Comparison of ENCODE assay signal across 1 cellular context in the genomic region with DNA sequence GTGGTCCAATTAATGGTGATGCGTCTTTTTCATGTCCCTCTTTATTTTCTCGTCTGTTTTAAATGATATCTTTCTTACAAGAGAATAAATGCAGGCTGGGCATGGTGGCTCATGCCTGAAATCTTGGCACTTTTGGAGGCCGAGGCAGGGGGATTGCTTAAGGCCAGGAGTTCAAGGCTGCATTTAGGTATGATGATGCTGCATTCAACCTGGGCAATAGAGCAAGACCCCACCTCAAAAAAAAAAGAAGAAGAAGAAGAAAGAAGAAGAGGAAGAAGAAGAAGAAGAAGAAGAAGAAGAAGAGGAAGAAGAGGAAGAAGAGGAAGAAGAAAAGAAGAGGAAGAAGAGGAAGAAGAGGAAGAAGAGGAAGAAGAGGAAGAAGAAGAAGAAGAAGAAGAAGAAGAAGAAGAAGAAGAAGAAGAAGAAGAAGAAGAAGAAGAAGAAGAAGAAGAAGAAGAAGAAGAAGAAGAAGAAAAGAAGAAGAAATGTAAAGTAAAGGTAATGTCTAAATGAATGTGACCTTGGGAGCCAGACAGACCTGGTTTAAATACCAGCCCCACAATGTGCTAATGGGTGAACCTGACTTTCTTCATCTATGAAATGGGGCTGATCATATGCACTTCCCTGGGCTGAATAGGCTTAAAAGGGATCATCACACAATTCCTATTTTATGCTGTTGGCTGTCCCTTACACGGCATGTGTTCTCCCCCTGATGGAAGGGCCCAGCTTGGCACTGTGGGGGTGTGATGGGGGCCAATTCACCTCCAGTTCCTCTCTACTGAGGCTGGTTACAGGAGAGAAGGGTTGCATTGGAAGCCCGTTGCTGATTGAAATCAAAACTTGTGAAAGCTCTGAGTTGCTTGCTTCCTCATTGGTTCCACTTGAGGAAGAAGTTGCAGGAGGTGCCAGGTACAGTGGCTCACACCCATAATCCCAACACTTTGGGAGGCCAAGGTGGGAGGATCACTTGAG.
TF ChIP-seq lines count a peak whose summit lies in the region.

No MANE protein-coding gene starts in this region.

TF ChIP-seq in K562, 482 proteins besides CTCF, POLR2A, EP300 and RAD21:
- TF ChIP-seq SIX5 (IDR thresholded peaks at IDR 0.05; ENCODE audit: borderline replicate concordance in 1 of 2, insufficient read depth in 1 of 2, low read depth in 1 of 2, low read length in 2 of 2) (no peak), KAT8 (IDR thresholded peaks at IDR 0.05; ENCODE audit: low read depth) (no peak), PTBP1 (IDR thresholded peaks at IDR 0.05; ENCODE audit: low read depth, low read length) (peak; percentile 58; the same call in 1 of the 2 replicates), ARNT (IDR thresholded peaks at IDR 0.05) (no peak), ZNF589 (CRISPR knock-in tag; IDR thresholded peaks at IDR 0.05; ENCODE audit: low read depth) (no peak; the same call in 1 of the 2 replicates), RBM25 (IDR thresholded peaks at IDR 0.05; ENCODE audit: low read depth, low read length, severe bottlenecking) (peak; percentile 59), COPS2 (conservative IDR thresholded peaks at IDR 0.05) (no peak), NCOA2 (IDR thresholded peaks at IDR 0.05; ENCODE audit: partially characterized antibody in 2 of 2) (peak in 1 of 2 experiments; percentile 66), SIRT6 (IDR thresholded peaks at IDR 0.05; ENCODE audit: low read depth, low read length) (no peak), HEY1 (CRISPR knock-in tag; IDR thresholded peaks at IDR 0.05; ENCODE audit: borderline replicate concordance) (no peak), ZNF121 (CRISPR knock-in tag; conservative IDR thresholded peaks at IDR 0.05) (peak; percentile 91)
- TF ChIP-seq, protein P1, sequence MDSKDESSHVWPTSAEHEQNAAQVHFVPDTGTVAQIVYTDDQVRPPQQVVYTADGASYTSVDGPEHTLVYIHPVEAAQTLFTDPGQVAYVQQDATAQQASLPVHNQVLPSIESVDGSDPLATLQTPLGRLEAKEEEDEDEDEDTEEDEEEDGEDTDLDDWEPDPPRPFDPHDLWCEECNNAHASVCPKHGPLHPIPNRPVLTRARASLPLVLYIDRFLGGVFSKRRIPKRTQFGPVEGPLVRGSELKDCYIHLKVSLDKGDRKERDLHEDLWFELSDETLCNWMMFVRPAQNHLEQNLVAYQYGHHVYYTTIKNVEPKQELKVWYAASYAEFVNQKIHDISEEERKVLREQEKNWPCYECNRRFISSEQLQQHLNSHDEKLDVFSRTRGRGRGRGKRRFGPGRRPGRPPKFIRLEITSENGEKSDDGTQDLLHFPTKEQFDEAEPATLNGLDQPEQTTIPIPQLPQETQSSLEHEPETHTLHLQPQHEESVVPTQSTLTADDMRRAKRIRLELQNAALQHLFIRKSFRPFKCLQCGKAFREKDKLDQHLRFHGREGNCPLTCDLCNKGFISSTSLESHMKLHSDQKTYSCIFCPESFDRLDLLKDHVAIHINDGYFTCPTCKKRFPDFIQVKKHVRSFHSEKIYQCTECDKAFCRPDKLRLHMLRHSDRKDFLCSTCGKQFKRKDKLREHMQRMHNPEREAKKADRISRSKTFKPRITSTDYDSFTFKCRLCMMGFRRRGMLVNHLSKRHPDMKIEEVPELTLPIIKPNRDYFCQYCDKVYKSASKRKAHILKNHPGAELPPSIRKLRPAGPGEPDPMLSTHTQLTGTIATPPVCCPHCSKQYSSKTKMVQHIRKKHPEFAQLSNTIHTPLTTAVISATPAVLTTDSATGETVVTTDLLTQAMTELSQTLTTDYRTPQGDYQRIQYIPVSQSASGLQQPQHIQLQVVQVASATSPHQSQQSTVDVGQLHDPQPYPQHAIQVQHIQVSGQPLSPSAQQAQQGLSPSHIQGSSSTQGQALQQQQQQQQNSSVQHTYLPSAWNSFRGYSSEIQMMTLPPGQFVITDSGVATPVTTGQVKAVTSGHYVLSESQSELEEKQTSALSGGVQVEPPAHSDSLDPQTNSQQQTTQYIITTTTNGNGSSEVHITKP (IDR thresholded peaks at IDR 0.05; ENCODE audit: partially characterized antibody): peak; percentile 28
- TF ChIP-seq, protein P2, sequence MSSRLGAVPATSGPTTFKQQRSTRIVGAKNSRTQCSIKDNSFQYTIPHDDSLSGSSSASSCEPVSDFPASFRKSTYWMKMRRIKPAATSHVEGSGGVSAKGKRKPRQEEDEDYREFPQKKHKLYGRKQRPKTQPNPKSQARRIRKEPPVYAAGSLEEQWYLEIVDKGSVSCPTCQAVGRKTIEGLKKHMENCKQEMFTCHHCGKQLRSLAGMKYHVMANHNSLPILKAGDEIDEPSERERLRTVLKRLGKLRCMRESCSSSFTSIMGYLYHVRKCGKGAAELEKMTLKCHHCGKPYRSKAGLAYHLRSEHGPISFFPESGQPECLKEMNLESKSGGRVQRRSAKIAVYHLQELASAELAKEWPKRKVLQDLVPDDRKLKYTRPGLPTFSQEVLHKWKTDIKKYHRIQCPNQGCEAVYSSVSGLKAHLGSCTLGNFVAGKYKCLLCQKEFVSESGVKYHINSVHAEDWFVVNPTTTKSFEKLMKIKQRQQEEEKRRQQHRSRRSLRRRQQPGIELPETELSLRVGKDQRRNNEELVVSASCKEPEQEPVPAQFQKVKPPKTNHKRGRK (tag; IDR thresholded peaks at IDR 0.05): peak; percentile 91
- TF ChIP-seq, protein P3, sequence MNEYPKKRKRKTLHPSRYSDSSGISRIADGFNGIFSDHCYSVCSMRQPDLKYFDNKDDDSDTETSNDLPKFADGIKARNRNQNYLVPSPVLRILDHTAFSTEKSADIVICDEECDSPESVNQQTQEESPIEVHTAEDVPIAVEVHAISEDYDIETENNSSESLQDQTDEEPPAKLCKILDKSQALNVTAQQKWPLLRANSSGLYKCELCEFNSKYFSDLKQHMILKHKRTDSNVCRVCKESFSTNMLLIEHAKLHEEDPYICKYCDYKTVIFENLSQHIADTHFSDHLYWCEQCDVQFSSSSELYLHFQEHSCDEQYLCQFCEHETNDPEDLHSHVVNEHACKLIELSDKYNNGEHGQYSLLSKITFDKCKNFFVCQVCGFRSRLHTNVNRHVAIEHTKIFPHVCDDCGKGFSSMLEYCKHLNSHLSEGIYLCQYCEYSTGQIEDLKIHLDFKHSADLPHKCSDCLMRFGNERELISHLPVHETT (CRISPR knock-in tag; conservative IDR thresholded peaks at IDR 0.05 in 1 of 2, IDR thresholded peaks at IDR 0.05 in 1 of 2): no peak
- TF ChIP-seq, protein P4, sequence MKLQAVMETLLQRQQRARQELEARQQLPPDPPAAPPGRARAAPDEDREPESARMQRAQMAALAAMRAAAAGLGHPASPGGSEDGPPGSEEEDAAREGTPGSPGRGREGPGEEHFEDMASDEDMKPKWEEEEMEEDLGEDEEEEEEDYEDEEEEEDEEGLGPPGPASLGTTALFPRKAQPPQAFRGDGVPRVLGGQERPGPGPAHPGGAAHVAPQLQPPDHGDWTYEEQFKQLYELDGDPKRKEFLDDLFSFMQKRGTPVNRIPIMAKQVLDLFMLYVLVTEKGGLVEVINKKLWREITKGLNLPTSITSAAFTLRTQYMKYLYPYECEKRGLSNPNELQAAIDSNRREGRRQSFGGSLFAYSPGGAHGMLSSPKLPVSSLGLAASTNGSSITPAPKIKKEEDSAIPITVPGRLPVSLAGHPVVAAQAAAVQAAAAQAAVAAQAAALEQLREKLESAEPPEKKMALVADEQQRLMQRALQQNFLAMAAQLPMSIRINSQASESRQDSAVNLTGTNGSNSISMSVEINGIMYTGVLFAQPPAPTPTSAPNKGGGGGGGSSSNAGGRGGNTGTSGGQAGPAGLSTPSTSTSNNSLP (IDR thresholded peaks at IDR 0.05; ENCODE audit: borderline replicate concordance, low read depth, low read length): no peak
- TF ChIP-seq, protein P5, sequence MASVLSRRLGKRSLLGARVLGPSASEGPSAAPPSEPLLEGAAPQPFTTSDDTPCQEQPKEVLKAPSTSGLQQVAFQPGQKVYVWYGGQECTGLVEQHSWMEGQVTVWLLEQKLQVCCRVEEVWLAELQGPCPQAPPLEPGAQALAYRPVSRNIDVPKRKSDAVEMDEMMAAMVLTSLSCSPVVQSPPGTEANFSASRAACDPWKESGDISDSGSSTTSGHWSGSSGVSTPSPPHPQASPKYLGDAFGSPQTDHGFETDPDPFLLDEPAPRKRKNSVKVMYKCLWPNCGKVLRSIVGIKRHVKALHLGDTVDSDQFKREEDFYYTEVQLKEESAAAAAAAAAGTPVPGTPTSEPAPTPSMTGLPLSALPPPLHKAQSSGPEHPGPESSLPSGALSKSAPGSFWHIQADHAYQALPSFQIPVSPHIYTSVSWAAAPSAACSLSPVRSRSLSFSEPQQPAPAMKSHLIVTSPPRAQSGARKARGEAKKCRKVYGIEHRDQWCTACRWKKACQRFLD (CRISPR knock-in tag; IDR thresholded peaks at IDR 0.05): no peak
- TF ChIP-seq, protein P6, sequence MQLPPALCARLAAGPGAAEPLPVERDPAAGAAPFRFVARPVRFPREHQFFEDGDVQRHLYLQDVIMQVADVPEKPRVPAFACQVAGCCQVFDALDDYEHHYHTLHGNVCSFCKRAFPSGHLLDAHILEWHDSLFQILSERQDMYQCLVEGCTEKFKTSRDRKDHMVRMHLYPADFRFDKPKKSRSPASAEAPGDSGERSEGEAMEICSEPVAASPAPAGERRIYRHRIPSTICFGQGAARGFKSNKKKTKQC (CRISPR knock-in tag; IDR thresholded peaks at IDR 0.05): no peak
- TF ChIP-seq, protein P7, sequence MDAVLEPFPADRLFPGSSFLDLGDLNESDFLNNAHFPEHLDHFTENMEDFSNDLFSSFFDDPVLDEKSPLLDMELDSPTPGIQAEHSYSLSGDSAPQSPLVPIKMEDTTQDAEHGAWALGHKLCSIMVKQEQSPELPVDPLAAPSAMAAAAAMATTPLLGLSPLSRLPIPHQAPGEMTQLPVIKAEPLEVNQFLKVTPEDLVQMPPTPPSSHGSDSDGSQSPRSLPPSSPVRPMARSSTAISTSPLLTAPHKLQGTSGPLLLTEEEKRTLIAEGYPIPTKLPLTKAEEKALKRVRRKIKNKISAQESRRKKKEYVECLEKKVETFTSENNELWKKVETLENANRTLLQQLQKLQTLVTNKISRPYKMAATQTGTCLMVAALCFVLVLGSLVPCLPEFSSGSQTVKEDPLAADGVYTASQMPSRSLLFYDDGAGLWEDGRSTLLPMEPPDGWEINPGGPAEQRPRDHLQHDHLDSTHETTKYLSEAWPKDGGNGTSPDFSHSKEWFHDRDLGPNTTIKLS (IDR thresholded peaks at IDR 0.05; ENCODE audit: borderline replicate concordance, low read depth): no peak
- TF ChIP-seq, protein P8, sequence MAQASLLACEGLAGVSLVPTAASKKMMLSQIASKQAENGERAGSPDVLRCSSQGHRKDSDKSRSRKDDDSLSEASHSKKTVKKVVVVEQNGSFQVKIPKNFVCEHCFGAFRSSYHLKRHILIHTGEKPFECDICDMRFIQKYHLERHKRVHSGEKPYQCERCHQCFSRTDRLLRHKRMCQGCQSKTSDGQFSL (CRISPR knock-in tag; IDR thresholded peaks at IDR 0.05): 0 out of 2 replicates have a peak, but pooled peaks have one; percentile 34
- TF ChIP-seq, protein P8 (tag; IDR thresholded peaks at IDR 0.05): no peak
